Comparison of ENCODE assay signal across 27 cellular contexts in the genomic region with DNA sequence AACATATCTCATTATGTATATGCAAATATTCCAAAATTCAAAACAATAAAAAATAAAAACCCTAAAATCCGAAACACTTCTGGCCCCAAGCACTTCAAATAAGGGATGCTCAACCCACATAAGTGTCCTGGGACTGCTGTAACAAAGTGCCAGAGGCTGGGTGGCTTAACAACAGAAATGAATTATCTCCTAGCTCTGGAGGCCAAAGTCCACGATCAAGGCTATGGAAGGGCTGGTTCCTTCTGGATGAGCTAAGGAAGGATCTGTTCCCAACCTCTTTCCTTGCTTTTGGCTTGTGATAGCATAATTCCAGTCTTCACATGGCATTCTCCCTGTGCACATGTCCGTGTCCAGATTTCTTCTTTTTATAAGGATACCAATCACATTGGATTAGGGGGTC.
"Had no signal": no experiment of that assay in that cellular context is flagged by ENCODE, and none has a peak within 500 bp of the region (broad histone marks: within the 10 kb centered on the region; RNA-seq: fewer than 3 reads in every experiment).

No MANE protein-coding gene starts in this region.

- H3K27me3 ChIP-seq: ovary, testis had no signal

- H3K9me3 Mint-ChIP-seq: central memory CD8-positive, alpha-beta T cell; mesothelial cell of epicardium; type B pancreatic cell had no signal

- H3K4me1 ChIP-seq: left lung, psoas muscle, testis had no signal

- DNase-seq: dermis blood vessel endothelial cell; effector memory CD4-positive, alpha-beta T cell; esophagus squamous epithelium; foreskin melanocyte; kidney; left lung; mesenchymal stem cell; naive thymus-derived CD8-positive, alpha-beta T cell; nephron progenitor cell; nucleus accumbens; ovary; posterior cingulate gyrus; psoas muscle; right cardiac atrium; stimulated activated CD4-positive, alpha-beta T cell treated with anti-CD3 and anti-CD28 coated beads, Interleukin-15, amount 100 ng/mL, for 24 hours; stimulated activated CD4-positive, alpha-beta T cell treated with anti-CD3 and anti-CD28 coated beads, Interleukin-2, amount 100 ng/mL, for 48 hours; stimulated activated CD8-positive, alpha-beta memory T cell treated with anti-CD3 and anti-CD28 coated beads, Interleukin-4, amount 100 ng/mL, for 48 hours; stimulated activated naive CD8-positive, alpha-beta T cell treated with anti-CD3 and anti-CD28 coated beads, Interleukin-15, Interleukin-2, amounts not matched to agents 100 U/mL and 50 U/mL, for 24 hours; substantia nigra; testis; tibial artery had no signal

- H3K27ac ChIP-seq: coronary artery, esophagus squamous epithelium, left lung, ovary, psoas muscle, skin epidermis, testis, tibial artery had no signal

- H3K36me3 Mint-ChIP-seq: mesothelial cell of epicardium, type B pancreatic cell had no signal

- H3K4me3 ChIP-seq: coronary artery, esophagus squamous epithelium, left lung, ovary, psoas muscle, skin epidermis, testis, tibial artery had no signal

- H3K9me3 ChIP-seq: esophagus squamous epithelium, left lung, ovary, psoas muscle, testis, tibial artery had no signal

- H3K36me3 ChIP-seq: esophagus squamous epithelium, left lung, ovary, tibial artery had no signal

- FAIRE-seq: endothelial cell of umbilical vein, kidney had no signal

- ATAC-seq: left lung; naive thymus-derived CD8-positive, alpha-beta T cell; psoas muscle; right cardiac atrium; stimulated activated naive CD8-positive, alpha-beta T cell treated with anti-CD3 and anti-CD28 coated beads, Interleukin-15, Interleukin-2, amounts not matched to agents 100 U/mL and 50 U/mL, for 24 hours had no signal

- H3K4me3 Mint-ChIP-seq: central memory CD8-positive, alpha-beta T cell; mesothelial cell of epicardium; naive thymus-derived CD8-positive, alpha-beta T cell; nephron progenitor cell; type B pancreatic cell had no signal

- H3K27ac Mint-ChIP-seq: mesothelial cell of epicardium; naive thymus-derived CD8-positive, alpha-beta T cell; nephron progenitor cell; type B pancreatic cell had no signal
